Comparison of ENCODE assay signal across 8 cellular contexts in genomic region chr1:23216771-23217420, GRCh38. TPM values are rescaled to one million over a fixed set of nuclear protein-coding genes. Genes with fewer than 3 reads are reported as not detected.
DNase-seq lines count a peak whose midpoint lies in the region; ATAC-seq and TF ChIP-seq lines count a peak whose summit lies in the region.

No MANE protein-coding gene starts in this region.

- intact Hi-C loops in OCI-LY7 (cut with micrococcal nuclease; ENCODE audit: unreplicated experiment) (no loop called here), body of pancreas (cut with DNase I) (no loop called here), lower leg skin (cut with DNase I; ENCODE audit: low total_unique reads) (no loop called here)

- 0 to 1% methylated on average over 4 to 66 of the region's 78 CpGs for WGBS in body of pancreas, 2 donors
- 2% methylated on average over 11 to 15 of the region's 78 CpGs for WGBS in lower leg skin, 2 donors

- H3K79me2 ChIP-seq in OCI-LY7 (ENCODE audit: insufficient read depth, low read depth, low read length) (no peaks in the 10 kb centered on the region), Karpas-422 (ENCODE audit: low read length) (no peaks in the 10 kb centered on the region)

- no peak overlapping the region for H3K4me2 ChIP-seq in OCI-LY7 (ENCODE audit: low read length)
- H3K4me2 ChIP-seq in Karpas-422 (ENCODE audit: low read depth, low read length, poor library complexity, severe bottlenecking) = no peak overlapping the region

- BruUV-seq in OCI-LY7 (replicated peaks; lab: Mats Ljungman, UMichigan) = no TSS peak

- H2AFZ ChIP-seq in OCI-LY7 (ENCODE audit: low read length) (no peak overlapping the region), Karpas-422 (ENCODE audit: low read length) (no peak overlapping the region)

- H3K27me3 ChIP-seq in body of pancreas (peaks cover 0 to 26% of the 10 kb centered on the region in 2 donors), subcutaneous abdominal adipose tissue (ENCODE audit: control insufficient read depth in 5 of 5, insufficient read depth in 4 of 5, low read length in 5 of 5) (peaks cover 13 to 41% (median 37%) of the 10 kb centered on the region in 5 donors), Karpas-422 (ENCODE audit: low read length) (no peaks in the 10 kb centered on the region)

- H3K27ac ChIP-seq in OCI-LY7 (ENCODE audit: low read depth, low read length, poor library complexity, severe bottlenecking) (no peak overlapping the region), body of pancreas (no peak overlapping the region), subcutaneous abdominal adipose tissue (ENCODE audit: low read depth, low read length) (no peak overlapping the region), Karpas-422 (ENCODE audit: low read length) (no peak overlapping the region)

- H3K4me3 ChIP-seq in OCI-LY7 (ENCODE audit: low read depth, low read length, poor library complexity, severe bottlenecking) (no peak overlapping the region), body of pancreas (peak overlapping the region in 1 of 2 donors; percentile 15), lower leg skin (ENCODE audit: low read depth, poor library complexity, severe bottlenecking) (peak overlapping the region; percentile 10), subcutaneous abdominal adipose tissue (ENCODE audit: low read depth in 1 of 5, low read length in 5 of 5) (peak overlapping the region in 3 of 5 donors; percentile 38 to 53 (median 43)), Karpas-422 (ENCODE audit: low read length) (no peak overlapping the region)

- H3K9ac ChIP-seq in subcutaneous abdominal adipose tissue (ENCODE audit: low read length in 5 of 5) (no peak overlapping the region), Karpas-422 (ENCODE audit: low read length) (no peak overlapping the region)

- H4K20me1 ChIP-seq in OCI-LY7 (ENCODE audit: insufficient read depth, low read length) (no peaks in the 10 kb centered on the region), Karpas-422 (ENCODE audit: insufficient read depth, low read depth, low read length) (no peaks in the 10 kb centered on the region)

- peak; percentile 63 for TF ChIP-seq CTCF in GM10266 (IDR thresholded peaks at IDR 0.05; ENCODE audit: control insufficient read depth, insufficient read depth, low read depth, missing control alignments)
- peak; percentile 83 for TF ChIP-seq CTCF in OCI-LY7 (conservative IDR thresholded peaks at IDR 0.05; ENCODE audit: low read length)
- TF ChIP-seq CTCF in body of pancreas (IDR thresholded peaks at IDR 0.05) = peak; percentile 22 to 69 (median 52)
- no peak for TF ChIP-seq CTCF in lower leg skin (IDR thresholded peaks at IDR 0.05)

- H3K36me3 ChIP-seq in OCI-LY7 (ENCODE audit: insufficient read depth, low read length) = no peaks in the 10 kb centered on the region
- no peaks in the 10 kb centered on the region for H3K36me3 ChIP-seq in body of pancreas (replicated peaks in 1 of 2; ENCODE audit: insufficient read depth in 1 of 2, low read depth in 2 of 2)
- no peaks in the 10 kb centered on the region for H3K36me3 ChIP-seq in subcutaneous abdominal adipose tissue (ENCODE audit: control insufficient read depth in 5 of 5, insufficient read depth in 5 of 5, low read length in 5 of 5)
- H3K36me3 ChIP-seq in Karpas-422 (ENCODE audit: insufficient read depth, low read length) = no peaks in the 10 kb centered on the region

- H3K9me3 ChIP-seq in OCI-LY7 (ENCODE audit: low read length) = no peaks in the 10 kb centered on the region
- no peaks in the 10 kb centered on the region for H3K9me3 ChIP-seq in body of pancreas
- no peaks in the 10 kb centered on the region for H3K9me3 ChIP-seq in subcutaneous abdominal adipose tissue (ENCODE audit: control insufficient read depth in 5 of 5, low read length in 5 of 5)
- H3K9me3 ChIP-seq in Karpas-422 (ENCODE audit: low read length) = no peaks in the 10 kb centered on the region

- CTCF ChIA-PET in OCI-LY7 (lab: Charles Lee; ENCODE audit: unreplicated experiment) = no interaction called here

- H3K9me2 ChIP-seq in OCI-LY7 (ENCODE audit: insufficient read depth, low read length) = no peaks in the 10 kb centered on the region
- no peaks in the 10 kb centered on the region for H3K9me2 ChIP-seq in Karpas-422 (replicated peaks; ENCODE audit: insufficient read depth, low read length)

- POLR2A ChIA-PET in OCI-LY7 (lab: Charles Lee) = no interaction called here

- no peaks in the 10 kb centered on the region for H3K4me1 ChIP-seq in OCI-LY7 (ENCODE audit: insufficient read depth, low read length, poor library complexity, severe bottlenecking)
- peaks cover 15% of the 10 kb centered on the region for H3K4me1 ChIP-seq in body of pancreas
- peaks cover 0 to 12% (median 4%) of the 10 kb centered on the region in 5 donors for H3K4me1 ChIP-seq in subcutaneous abdominal adipose tissue (ENCODE audit: control insufficient read depth in 5 of 5, insufficient read depth in 5 of 5, low read length in 5 of 5)
- H3K4me1 ChIP-seq in Karpas-422 (ENCODE audit: low read length) = no peaks in the 10 kb centered on the region

- peak; percentile 51 for ATAC-seq in body of pancreas
- ATAC-seq in HG03432 (IDR thresholded peaks at IDR 0.05; ENCODE audit: unreplicated experiment) = no peak

- DNase-seq in GM10266 (ENCODE audit: extremely low spot score) (peak; percentile 73), OCI-LY7 (ENCODE audit: low spot score) (peak; percentile 16), body of pancreas (peak in 1 of 4 donors; percentile 34), lower leg skin (ENCODE audit: low spot score in 2 of 2) (no peak), NCI-H2107 treated with DMSO at 0.1 percent for 48 hours (lab: John Stamatoyannopoulos, UW; ENCODE audit: unreplicated experiment) (no peak), Karpas-422 (no peak)

- no peak for TF ChIP-seq POLR2A in body of pancreas (IDR thresholded peaks at IDR 0.05)
- TF ChIP-seq POLR2A in lower leg skin (IDR thresholded peaks at IDR 0.05) = no peak

RNA-seq across cellular contexts. Expression of gene HTR1D, which starts 0.4 kb away (rescaled TPM):
- total RNA-seq in OCI-LY7 (2014; rRNA removed; shearing (Covaris generic)) = not detected in 2 replicates
- not detected in 2 replicates for total RNA-seq in OCI-LY7 (2022)
- total RNA-seq in body of pancreas = not detected
- total RNA-seq in lower leg skin = not detected
- total RNA-seq in Karpas-422 (2014; rRNA removed; shearing (Covaris generic); ENCODE audit: low replicate concordance) = not detected in 2 replicates

RNA-seq across cellular contexts. Expression of gene LUZP1, which starts 48.2 kb away (rescaled TPM):
- total RNA-seq in OCI-LY7 (2014; rRNA removed; shearing (Covaris generic)) = 7.6 and 8.5 TPM in 2 replicates
- total RNA-seq in OCI-LY7 (2022) (10.3 and 13.6 TPM in 2 replicates), body of pancreas (1 to 10 TPM; 4.6 to 8.0 TPM), lower leg skin (10 to 100 TPM; 14.2 to 25.5 (median 19.3) TPM)
- total RNA-seq in Karpas-422 (2014; rRNA removed; shearing (Covaris generic); ENCODE audit: low replicate concordance) = 1.5 and 1.6 TPM in 2 replicates

Comparison
In these comparisons a context has a peak if more than half of its experiments do, and no peak if none do; other contexts are left out.
1. DNase-seq: peak in GM10266 (single experiment) and OCI-LY7 (single experiment); none in lower leg skin (0 of 2), NCI-H2107 treated with DMSO at 0.1 percent for 48 hours (single experiment) and Karpas-422 (single experiment).
2. CTCF ChIP-seq: peak in GM10266 (single experiment), OCI-LY7 (single experiment) and body of pancreas (7 of 7); none in lower leg skin (0 of 3).
3. H3K4me3 ChIP-seq: peak in lower leg skin (single experiment) and subcutaneous abdominal adipose tissue (3 of 5); none in OCI-LY7 (single experiment) and Karpas-422 (single experiment).